8 cellular contexts compared by ENCODE assay signal in the genomic region with DNA sequence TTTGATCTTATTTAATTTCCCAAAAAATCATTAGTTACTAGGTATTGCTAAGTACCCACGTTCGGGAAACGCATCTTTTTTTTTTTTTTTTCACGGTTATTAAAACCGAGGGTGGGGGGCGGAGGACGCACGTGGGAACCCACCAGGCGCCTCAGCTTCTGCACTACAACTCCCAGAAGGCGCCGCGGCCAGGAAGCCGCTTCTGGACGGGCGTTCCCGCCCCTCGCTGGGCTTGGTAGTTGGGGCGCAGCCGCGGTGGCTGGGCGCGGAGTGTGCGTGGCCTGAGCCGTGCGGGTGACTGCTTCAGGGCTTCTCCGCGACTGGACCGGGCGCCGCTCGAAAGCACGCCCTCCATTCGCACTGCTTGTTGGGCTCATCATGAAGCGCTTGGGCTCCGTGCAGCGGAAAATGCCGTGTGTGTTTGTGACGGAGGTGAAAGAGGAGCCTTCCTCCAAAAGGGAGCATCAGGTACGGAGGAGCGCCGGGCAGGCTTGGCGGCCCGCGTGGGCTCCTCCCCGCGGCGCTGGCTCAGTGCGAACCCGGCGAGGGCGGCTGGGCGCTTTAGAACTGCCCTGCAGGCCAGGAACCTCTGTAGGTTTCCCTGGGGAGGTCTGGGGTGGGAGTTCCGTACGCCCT. TPM values are rescaled to one million over a fixed set of nuclear protein-coding genes. Genes with fewer than 3 reads are reported as not detected.
DNase-seq lines count a peak whose midpoint lies in the region; FAIRE-seq and TF ChIP-seq lines count a peak whose summit lies in the region.

No MANE protein-coding gene starts in this region.

- peak overlapping the region; percentile 42 for H3K56ac ChIP-seq in H1 (replicated peaks; ENCODE audit: insufficient read length, low read depth, low read length)
- peak overlapping the region; percentile 88 for H3K56ac ChIP-seq in mesendoderm (ENCODE audit: low read length)

- H3K4me2 ChIP-seq in H1 (ENCODE audit: insufficient read depth in 1 of 2, low read depth in 2 of 2, low read length in 2 of 2) (peak overlapping the region; percentile 72 to 83), mesendoderm (ENCODE audit: low read length) (peak overlapping the region; percentile 63)

- H2BK15ac ChIP-seq in H1 (ENCODE audit: low read length) (no peak overlapping the region), mesendoderm (replicated peaks; ENCODE audit: low read depth) (no peak overlapping the region)

- H3K27ac ChIP-seq in H1 (ENCODE audit: low read depth, low read length), result peak overlapping the region; percentile 48; the same call in 1 of the 2 replicates
- H3K27ac ChIP-seq in mesendoderm (ENCODE audit: low read depth, low read length), result no peak overlapping the region

- WGBS in H1 (ENCODE audit: extremely low coverage in 1 of 2, insufficient coverage in 1 of 2, insufficient read length in 1 of 2, insufficient replicate concordance in 2 of 2, low coverage in 1 of 2, low lambda C conversion rate in 2 of 2, missing lambda C conversion rate in 1 of 2), 2 experiments, result 0% methylated on average over 48 of the region's 54 CpGs; no CpG with 5 or more reads in 1 of the 2 experiments
- no CpG with 5 or more reads among the region's 54 CpGs for WGBS in mesendoderm (ENCODE audit: extremely low coverage, insufficient coverage, low lambda C conversion rate)

- H3K23ac ChIP-seq in H1 (ENCODE audit: insufficient read length), result no peak overlapping the region
- no peak overlapping the region for H3K23ac ChIP-seq in mesendoderm (ENCODE audit: low read length)

- H3K9ac ChIP-seq in H1 (replicated peaks in 1 of 4; ENCODE audit: extremely low read depth in 1 of 4, low read depth in 3 of 4, low read length in 3 of 4) (peak overlapping the region; percentile 74 to 83 (median 80)), mesendoderm (ENCODE audit: low read length) (peak overlapping the region; percentile 71)

- peaks cover 0 to 3% of the 10 kb centered on the region in 2 experiments; a peak in 1 of 4 replicates for H3K9me3 ChIP-seq in H1 (ENCODE audit: insufficient read depth in 2 of 2, low read depth in 1 of 2, low read length in 1 of 2)

- H2AK5ac ChIP-seq in H1 (ENCODE audit: low read depth, low read length) (no peak overlapping the region), mesendoderm (ENCODE audit: low read length) (no peak overlapping the region)

- H3K27me3 ChIP-seq in H1 (replicated peaks in 1 of 4; ENCODE audit: control insufficient read depth in 3 of 4, extremely low read depth in 1 of 4, insufficient read depth in 3 of 4, low read length in 3 of 4) (no peaks in the 10 kb centered on the region), mesendoderm (ENCODE audit: insufficient read depth, low read length, poor library complexity) (no peaks in the 10 kb centered on the region)

- POLR2A ChIA-PET in H1 (lab: Charles Lee; ENCODE audit: partially characterized antibody), result no interaction called here

- TF ChIP-seq EP300 in H1 (IDR thresholded peaks at IDR 0.05; ENCODE audit: borderline replicate concordance in 1 of 2, low read depth in 2 of 2, low read length in 2 of 2), result no peak

- FAIRE-seq in H1 (lab: Jason Lieb, UNC), result no peak

- no peak for TF ChIP-seq CTCF in GM20000 (IDR thresholded peaks at IDR 0.05; ENCODE audit: extremely low read depth, missing control alignments)
- TF ChIP-seq CTCF in H1 (IDR thresholded peaks at IDR 0.05; ENCODE audit: control extremely low read depth in 1 of 3, insufficient read depth in 1 of 3, low read depth in 1 of 3, low read length in 3 of 3), result no peak

- H2BK5ac ChIP-seq in H1 (ENCODE audit: low read depth, low read length) (peak overlapping the region; percentile 74; the same call in 1 of the 2 replicates), mesendoderm (ENCODE audit: low read length) (no peak overlapping the region)

- CTCF ChIA-PET in H1 (lab: Charles Lee; ENCODE audit: partially characterized antibody), result interaction anchor here (0.6 to 0.9 kb wide), 3 partner anchors 14 to 1190 kb away, joined by 3 to 4 read pairs (median 3); no protein-coding TSS in a partner anchor

- H2BK120ac ChIP-seq in H1 (replicated peaks; ENCODE audit: low read depth, low read length) (no peak overlapping the region), mesendoderm (ENCODE audit: low read depth, low read length) (no peak overlapping the region)

- H2BK12ac ChIP-seq in H1 (ENCODE audit: low read depth, low read length), result no peak overlapping the region; the same call in 1 of the 2 replicates

- peak in 1 of 2 experiments; percentile 76; a peak in 2 of 3 replicates for TF ChIP-seq POLR2A in H1 (IDR thresholded peaks at IDR 0.05; ENCODE audit: control extremely low read depth in 1 of 2, low read depth in 2 of 2, low read length in 2 of 2)

- H3K4ac ChIP-seq in H1 (replicated peaks; ENCODE audit: insufficient read length, low read depth, low read length), result no peak overlapping the region
- no peak overlapping the region for H3K4ac ChIP-seq in mesendoderm (ENCODE audit: low read depth, low read length)

- H4K8ac ChIP-seq in H1 (ENCODE audit: extremely low read depth, insufficient read depth, low read length), result peak overlapping the region; percentile 85; the same call in 1 of the 2 replicates
- no peak overlapping the region for H4K8ac ChIP-seq in mesendoderm (ENCODE audit: low read depth, low read length)

- peak overlapping the region; percentile 78 for H4K5ac ChIP-seq in H1 (ENCODE audit: insufficient read length, low read depth, low read length)
- no peak overlapping the region for H4K5ac ChIP-seq in mesendoderm (ENCODE audit: low read length)

- peaks cover 0 to 47% of the 10 kb centered on the region in 2 experiments; a peak in 3 of 4 replicates for H3K79me2 ChIP-seq in H1 (ENCODE audit: control insufficient read depth in 1 of 2, insufficient read depth in 2 of 2, low read length in 2 of 2)
- peaks cover 15% of the 10 kb centered on the region for H3K79me2 ChIP-seq in mesendoderm (ENCODE audit: control insufficient read depth, insufficient read depth, low read length)

- no peak for TF ChIP-seq RAD21 in H1 (IDR thresholded peaks at IDR 0.05 in 1 of 2, conservative IDR thresholded peaks at IDR 0.05 in 1 of 2; ENCODE audit: low read depth in 2 of 2, low read length in 2 of 2)

- H2AFZ ChIP-seq in H1 (ENCODE audit: low read length), result peak overlapping the region; percentile 99

- H3K4me1 ChIP-seq in H1 (replicated peaks in 1 of 4; ENCODE audit: control insufficient read depth in 3 of 4, insufficient read depth in 4 of 4, low read length in 3 of 4) (peaks cover 0 to 3% (median under 1%) of the 10 kb centered on the region in 4 experiments; a peak in 2 of 7 replicates), mesendoderm (ENCODE audit: control insufficient read depth, low read depth, low read length) (peaks cover 6% of the 10 kb centered on the region)

- H3K14ac ChIP-seq in H1 (ENCODE audit: insufficient read length), result no peak overlapping the region

- H3K18ac ChIP-seq in H1 (ENCODE audit: extremely low read depth, low read length) (peak overlapping the region; percentile 90; the same call in 1 of the 2 replicates), mesendoderm (ENCODE audit: low read length) (peak overlapping the region; percentile 81)

- H3K4me3 ChIP-seq in H1 (ENCODE audit: extremely low read depth in 1 of 4, insufficient read depth in 2 of 4, low read depth in 3 of 4, low read length in 4 of 4), result peak overlapping the region; percentile 84 to 94 (median 89)
- peak overlapping the region; percentile 71 for H3K4me3 ChIP-seq in mesendoderm (ENCODE audit: low read length)

- H3K23me2 ChIP-seq in H1 (ENCODE audit: low read depth, low read length), result no peaks in the 10 kb centered on the region

- no peaks in the 10 kb centered on the region; a peak in 1 of 8 replicates for H3K36me3 ChIP-seq in H1 (ENCODE audit: control insufficient read depth in 2 of 4, insufficient read depth in 4 of 4, low read length in 3 of 4)
- H3K36me3 ChIP-seq in mesendoderm (ENCODE audit: control insufficient read depth, insufficient read depth, low read length), result no peaks in the 10 kb centered on the region

- no peaks in the 10 kb centered on the region for H3K79me1 ChIP-seq in H1 (ENCODE audit: low read depth, low read length)
- H3K79me1 ChIP-seq in mesendoderm (ENCODE audit: low read length), result peaks cover 5% of the 10 kb centered on the region

- H2BK20ac ChIP-seq in H1 (ENCODE audit: low read length), result no peak overlapping the region

- H4K91ac ChIP-seq in H1 (replicated peaks; ENCODE audit: insufficient read length, low read length), result peak overlapping the region; percentile 73

- DNase-seq in COLO668 (lab: John Stamatoyannopoulos, UW; ENCODE audit: unreplicated experiment), result peak; percentile 97
- DNase-seq in GM20000 (ENCODE audit: low spot score), result peak; percentile 88
- peak; percentile 38 for DNase-seq in HS-5 (ENCODE audit: low read depth)
- DNase-seq in NK-92 (lab: John Stamatoyannopoulos, UW; ENCODE audit: unreplicated experiment), result peak; percentile 9
- peak; percentile 94 for DNase-seq in activated CD8-positive, alpha-beta memory T cell treated with anti-CD3 and anti-CD28 coated beads for 24 hours
- peak; percentile 47 to 87 for DNase-seq in H1 (ENCODE audit: low read depth in 1 of 2, low spot score in 2 of 2)
- DNase-seq in mesendoderm, result peak; percentile 89
- DNase-seq in stimulated activated CD8-positive, alpha-beta memory T cell treated with anti-CD3 and anti-CD28 coated beads, Interleukin-12 subunit alpha, Interleukin-12 subunit beta, amount 100 ng/mL, for 4 hours (ENCODE audit: low read depth), result peak; percentile 82

- H4K20me1 ChIP-seq in H1 (replicated peaks in 1 of 2; ENCODE audit: control insufficient read depth in 1 of 2, insufficient read depth in 2 of 2, low read length in 2 of 2), result peaks cover 0 to 1% of the 10 kb centered on the region in 2 experiments

TF ChIP-seq in H1, 55 proteins besides CTCF, POLR2A, EP300 and RAD21 (continues in another document):
- TF ChIP-seq TCF12 (IDR thresholded peaks at IDR 0.05; ENCODE audit: low read depth, low read length) (no peak), RBBP5 (IDR thresholded peaks at IDR 0.05; ENCODE audit: borderline replicate concordance, low read depth, low read length) (peak; percentile 85; the same call in 1 of the 2 replicates), ASH2L (IDR thresholded peaks at IDR 0.05; ENCODE audit: low read length) (peak; percentile 96), TBP (IDR thresholded peaks at IDR 0.05; ENCODE audit: low read depth, low read length) (peak; percentile 61), TAF7 (optimal IDR thresholded peaks at IDR 0.05; ENCODE audit: borderline replicate concordance, low read depth, low read length) (peak; percentile 63), TAF1 (IDR thresholded peaks at IDR 0.05; ENCODE audit: low read depth, low read length) (peak; percentile 87)

RNA-seq across cellular contexts. Expression of a gene that starts 6.2 kb away (rescaled TPM):
- not detected in 2 replicates for total RNA-seq in H1 (2021; fragmentation: NEBNext Ultra II Directional; extraction: Animal tissue kit (Norgen Biotek cat#: 25700))
- not detected in 2 replicates for polyA plus RNA-seq in H1 (2011; rRNA removed)
- polyA plus RNA-seq in H1 (2011; cell fraction: cytosol; rRNA removed), result not detected
- not detected for polyA plus RNA-seq in H1 (2011; cell fraction: nucleus; rRNA removed)
- polyA plus RNA-seq in H1 (2012, experiment 1 of 2), result not detected in 4 replicates
- not detected for polyA plus RNA-seq in H1 (2012, experiment 2 of 2)
- polyA plus RNA-seq in H1 (2013, experiment 1 of 2), result 0.04 TPM
- 0.04 TPM for polyA plus RNA-seq in H1 (2013, experiment 2 of 2)
- polyA minus RNA-seq in H1 (2011; rRNA and poly(A)+ RNA removed), result 0.03 and 0.05 TPM in 2 replicates
- not detected for polyA minus RNA-seq in H1 (2011; cell fraction: cytosol; rRNA and poly(A)+ RNA removed)
- polyA minus RNA-seq in H1 (2011; cell fraction: nucleus; rRNA and poly(A)+ RNA removed), result 0.20 TPM
- polyA plus RNA-seq in mesendoderm (2013, experiment 1 of 2), result 0.14 TPM
- 0.04 TPM for polyA plus RNA-seq in mesendoderm (2013, experiment 2 of 2)

Comparison
In these comparisons a context has a peak if more than half of its experiments do, and no peak if none do; other contexts are left out.
1. DNase-seq: peak in every context shown above with its lines; median percentile 97 in COLO668; 94 in activated CD8-positive, alpha-beta memory T cell treated with anti-CD3 and anti-CD28 coated beads for 24 hours; 89 in mesendoderm; 88 in GM20000; 82 in stimulated activated CD8-positive, alpha-beta memory T cell treated with anti-CD3 and anti-CD28 coated beads, Interleukin-12 subunit alpha, Interleukin-12 subunit beta, amount 100 ng/mL, for 4 hours; 67 in H1; 38 in HS-5; 9 in NK-92.